18 cellular contexts compared by ENCODE assay signal in the genomic region with DNA sequence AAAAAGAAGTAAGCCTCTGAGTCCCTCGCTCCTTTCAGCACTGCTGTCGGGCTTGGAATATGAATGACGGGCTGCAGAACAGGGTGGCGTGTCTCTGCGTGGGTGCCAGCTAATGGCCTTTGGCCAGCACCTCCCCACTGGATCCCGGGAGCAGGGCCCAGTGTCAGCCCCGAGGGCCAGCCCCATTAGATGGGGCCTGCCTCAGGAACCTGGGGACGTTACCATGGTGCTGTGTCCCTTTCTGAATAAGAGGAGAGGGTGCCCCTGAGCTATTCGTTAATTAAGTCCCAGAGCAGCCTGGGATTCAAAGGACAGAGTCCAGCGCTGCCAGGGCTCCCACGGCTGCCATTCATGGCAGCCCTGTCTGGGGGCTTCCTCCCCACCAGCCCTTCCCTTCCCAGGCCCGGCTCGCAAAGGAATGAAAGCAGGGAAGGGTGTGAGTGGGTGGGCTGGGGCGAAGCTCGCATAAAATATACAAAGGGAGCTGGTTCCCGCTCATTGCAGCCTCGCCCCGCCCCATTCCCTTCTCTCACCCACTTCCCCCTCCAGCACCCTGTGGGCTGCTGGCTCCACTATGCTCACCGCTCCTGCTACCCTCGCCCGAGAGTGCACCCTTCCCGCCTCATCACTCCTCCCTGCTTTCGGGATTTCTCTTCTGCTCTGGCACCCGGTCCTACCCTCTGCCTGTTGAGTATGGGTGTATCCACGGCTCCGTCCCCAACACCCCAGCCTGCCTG. TPM values are rescaled to one million over a fixed set of nuclear protein-coding genes. Genes with fewer than 3 reads are reported as not detected.
DNase-seq lines count a peak whose midpoint lies in the region; TF ChIP-seq lines count a peak whose summit lies in the region.
"Had no signal": no experiment of that assay in that cellular context is flagged by ENCODE, and none has a peak within 500 bp of the region (broad histone marks: within the 10 kb centered on the region; RNA-seq: fewer than 3 reads in every experiment).

No MANE protein-coding gene starts in this region.

- H3K18ac ChIP-seq in mesendoderm (ENCODE audit: low read length) = no peak overlapping the region

- no peak for TF ChIP-seq POLR2A in thyroid gland (IDR thresholded peaks at IDR 0.05)

- no peak overlapping the region for H2AK5ac ChIP-seq in mesendoderm (ENCODE audit: low read length)

- H3K27me3 ChIP-seq in mesendoderm (ENCODE audit: insufficient read depth, low read length, poor library complexity) (no peaks in the 10 kb centered on the region), thyroid gland (no peaks in the 10 kb centered on the region), ascending aorta (no peaks in the 10 kb centered on the region)
- H3K27me3 ChIP-seq: adrenal gland had no signal

- peak overlapping the region; percentile 6 for H3K9ac ChIP-seq in mesendoderm (ENCODE audit: low read length)
- H3K9ac ChIP-seq: KMS-11 had no signal

- H3K27ac Mint-ChIP-seq in dendritic cell treated with granulocyte-macrophage colony-stimulating factor and Interleukin-4, amounts not matched to agents 40 ng/mL and 50 ng/mL, for 4 days = peak overlapping the region; percentile 55
- H3K27ac Mint-ChIP-seq: activated CD4-positive, alpha-beta T cell treated with anti-CD3 and anti-CD28 coated beads, Interleukin-2, amount 10 ng/mL, durations not matched to agents 7 days and 5 days; activated T-cell treated with anti-CD3 and anti-CD28 coated beads, Interleukin-2, amount 50 U/mL, for 72 hours; CD8-positive, alpha-beta memory T cell had no signal

- WGBS in mesendoderm (ENCODE audit: extremely low coverage, insufficient coverage, low lambda C conversion rate) = no CpG with 5 or more reads among the region's 26 CpGs
- WGBS in thyroid gland, 2 donors = 41 to 54% methylated on average over 24 to 25 of the region's 26 CpGs

- peak overlapping the region; percentile 17 for H3K4ac ChIP-seq in mesendoderm (ENCODE audit: low read depth, low read length)

- H4K5ac ChIP-seq in mesendoderm (ENCODE audit: low read length) = no peak overlapping the region

- H3K4me1 Mint-ChIP-seq in dendritic cell treated with granulocyte-macrophage colony-stimulating factor and Interleukin-4, amounts not matched to agents 40 ng/mL and 50 ng/mL, for 4 days (ENCODE audit: low read depth) = peaks cover 45% of the 10 kb centered on the region
- H3K4me1 Mint-ChIP-seq: activated CD4-positive, alpha-beta T cell treated with anti-CD3 and anti-CD28 coated beads, Interleukin-2, amount 10 ng/mL, durations not matched to agents 7 days and 5 days; CD8-positive, alpha-beta memory T cell had no signal

- no peak overlapping the region for H3K4me3 Mint-ChIP-seq in dendritic cell treated with granulocyte-macrophage colony-stimulating factor and Interleukin-4, amounts not matched to agents 40 ng/mL and 50 ng/mL, for 4 days
- H3K4me3 Mint-ChIP-seq: activated CD4-positive, alpha-beta T cell treated with anti-CD3 and anti-CD28 coated beads, Interleukin-2, amount 10 ng/mL, durations not matched to agents 7 days and 5 days; activated T-cell treated with anti-CD3 and anti-CD28 coated beads, Interleukin-2, amount 50 U/mL, for 72 hours; CD8-positive, alpha-beta memory T cell had no signal

- no peaks in the 10 kb centered on the region for H3K36me3 ChIP-seq in mesendoderm (ENCODE audit: control insufficient read depth, insufficient read depth, low read length)
- H3K36me3 ChIP-seq in thyroid gland = no peaks in the 10 kb centered on the region
- H3K36me3 ChIP-seq in ascending aorta = no peaks in the 10 kb centered on the region
- H3K36me3 ChIP-seq: adrenal gland had no signal

- no peak overlapping the region for H4K8ac ChIP-seq in mesendoderm (ENCODE audit: low read depth, low read length)

- H3K36me3 Mint-ChIP-seq in dendritic cell treated with granulocyte-macrophage colony-stimulating factor and Interleukin-4, amounts not matched to agents 40 ng/mL and 50 ng/mL, for 4 days (ENCODE audit: low read depth) = no peaks in the 10 kb centered on the region
- H3K36me3 Mint-ChIP-seq: CD8-positive, alpha-beta memory T cell had no signal

- no peak overlapping the region for H3K4me3 ChIP-seq in mesendoderm (ENCODE audit: low read length)
- no peak overlapping the region for H3K4me3 ChIP-seq in thyroid gland (replicated peaks in 1 of 3)
- H3K4me3 ChIP-seq in ascending aorta = peak overlapping the region in 1 of 2 donors; percentile 33
- H3K4me3 ChIP-seq: adrenal gland had no signal

- H3K9me3 Mint-ChIP-seq in dendritic cell treated with granulocyte-macrophage colony-stimulating factor and Interleukin-4, amounts not matched to agents 40 ng/mL and 50 ng/mL, for 4 days = no peaks in the 10 kb centered on the region
- H3K9me3 Mint-ChIP-seq: activated CD4-positive, alpha-beta T cell treated with anti-CD3 and anti-CD28 coated beads, Interleukin-2, amount 10 ng/mL, durations not matched to agents 7 days and 5 days; activated T-cell treated with anti-CD3 and anti-CD28 coated beads, Interleukin-2, amount 50 U/mL, for 72 hours; CD8-positive, alpha-beta memory T cell had no signal

- no peak overlapping the region for H3K4me2 ChIP-seq in mesendoderm (ENCODE audit: low read length)
- H3K4me2 ChIP-seq: KMS-11 had no signal

- H3K56ac ChIP-seq in mesendoderm (ENCODE audit: low read length) = peak overlapping the region; percentile 76

- TF ChIP-seq CTCF in thyroid gland (IDR thresholded peaks at IDR 0.05) (no peak), ascending aorta (IDR thresholded peaks at IDR 0.05) (no peak)

- H3K79me1 ChIP-seq in mesendoderm (ENCODE audit: low read length) = no peaks in the 10 kb centered on the region

- no peak overlapping the region for H2BK120ac ChIP-seq in mesendoderm (ENCODE audit: low read depth, low read length)

- H3K79me2 ChIP-seq in mesendoderm (ENCODE audit: control insufficient read depth, insufficient read depth, low read length) = no peaks in the 10 kb centered on the region

- H2BK15ac ChIP-seq in mesendoderm (replicated peaks; ENCODE audit: low read depth) = no peak overlapping the region

- no peak overlapping the region for H3K27ac ChIP-seq in mesendoderm (ENCODE audit: low read depth, low read length)
- H3K27ac ChIP-seq in thyroid gland = peak overlapping the region; percentile 24 to 36 (median 27)
- no peak overlapping the region for H3K27ac ChIP-seq in ascending aorta
- H3K27ac ChIP-seq: KMS-11 had no signal

- no peak overlapping the region for H2BK5ac ChIP-seq in mesendoderm (ENCODE audit: low read length)

- DNase-seq in NCI-H146 (lab: John Stamatoyannopoulos, UW) = peak; percentile 17
- DNase-seq in NCI-H146 treated with DMSO at 0.1 percent for 48 hours (lab: John Stamatoyannopoulos, UW; ENCODE audit: unreplicated experiment) = no peak
- no peak for DNase-seq in mesendoderm
- DNase-seq in thyroid gland = peak in 1 of 2 donors; percentile 36
- DNase-seq in stimulated activated naive CD4-positive, alpha-beta T cell (lab: John Stamatoyannopoulos, UW) = no peak
- no peak for DNase-seq in NOMO-1 treated with DMSO at 0.1 percent for 48 hours (lab: John Stamatoyannopoulos, UW; ENCODE audit: unreplicated experiment)
- no peak for DNase-seq in ascending aorta (ENCODE audit: low spot score in 2 of 2)
- DNase-seq: 8988T; activated CD4-positive, alpha-beta T cell treated with anti-CD3 and anti-CD28 coated beads, Interleukin-2, amount 10 ng/mL, durations not matched to agents 7 days and 5 days; activated T-cell treated with anti-CD3 and anti-CD28 coated beads, Interleukin-2, amount 50 U/mL, for 72 hours; CD8-positive, alpha-beta memory T cell; dermis blood vessel endothelial cell; NCI-H2029 treated with DMSO at 0.1 percent for 48 hours; SIG-M5; stimulated activated naive CD4-positive, alpha-beta T cell treated with Interleukin-2 at 50 U/mL for 16 hours had no signal

- intact Hi-C loops in dendritic cell treated with granulocyte-macrophage colony-stimulating factor and Interleukin-4, amounts not matched to agents 40 ng/mL and 50 ng/mL, for 4 days (cut with micrococcal nuclease) = no loop called here
- intact Hi-C loops in thyroid gland (cut with DNase I) = no loop called here
- intact Hi-C loops in ascending aorta (cut with DNase I) = no loop called here

- H3K9me3 ChIP-seq in thyroid gland (no peaks in the 10 kb centered on the region), ascending aorta (no peaks in the 10 kb centered on the region)
- H3K9me3 ChIP-seq: adrenal gland had no signal

- peaks cover 27% of the 10 kb centered on the region for H3K27me3 Mint-ChIP-seq in dendritic cell treated with granulocyte-macrophage colony-stimulating factor and Interleukin-4, amounts not matched to agents 40 ng/mL and 50 ng/mL, for 4 days

- H3K4me1 ChIP-seq in mesendoderm (ENCODE audit: control insufficient read depth, low read depth, low read length) = peaks cover 11% of the 10 kb centered on the region
- peaks cover 65 to 74% of the 10 kb centered on the region in 2 donors for H3K4me1 ChIP-seq in thyroid gland
- H3K4me1 ChIP-seq in ascending aorta = peaks cover 22 to 56% of the 10 kb centered on the region in 2 donors

- H3K23ac ChIP-seq in mesendoderm (ENCODE audit: low read length) = no peak overlapping the region

RNA-seq across cellular contexts. Expression of a gene that starts 14.6 kb away (rescaled TPM):
- polyA plus RNA-seq in mesendoderm (2013, experiment 1 of 2) = 98.9 TPM
- 97.0 TPM for polyA plus RNA-seq in mesendoderm (2013, experiment 2 of 2)
- total RNA-seq in thyroid gland = 10 to 100 TPM; 16.7 to 23.8 (median 21.4) TPM
- 70.5 TPM for total RNA-seq in ascending aorta

RNA-seq across cellular contexts. Expression of a gene that starts 58.4 kb away (rescaled TPM):
- 3.1 TPM for polyA plus RNA-seq in mesendoderm (2013, experiment 1 of 2)
- 2.8 TPM for polyA plus RNA-seq in mesendoderm (2013, experiment 2 of 2)
- 10 to 100 TPM; 16.0 to 40.2 (median 37.2) TPM for total RNA-seq in thyroid gland
- 11.4 TPM for total RNA-seq in ascending aorta

Comparison
In these comparisons a context has a peak if more than half of its experiments do, and no peak if none do; other contexts are left out.
1. H3K27ac ChIP-seq: peak in thyroid gland (3 of 3); none in mesendoderm (single experiment) and ascending aorta (0 of 2).